In the genomic region with DNA sequence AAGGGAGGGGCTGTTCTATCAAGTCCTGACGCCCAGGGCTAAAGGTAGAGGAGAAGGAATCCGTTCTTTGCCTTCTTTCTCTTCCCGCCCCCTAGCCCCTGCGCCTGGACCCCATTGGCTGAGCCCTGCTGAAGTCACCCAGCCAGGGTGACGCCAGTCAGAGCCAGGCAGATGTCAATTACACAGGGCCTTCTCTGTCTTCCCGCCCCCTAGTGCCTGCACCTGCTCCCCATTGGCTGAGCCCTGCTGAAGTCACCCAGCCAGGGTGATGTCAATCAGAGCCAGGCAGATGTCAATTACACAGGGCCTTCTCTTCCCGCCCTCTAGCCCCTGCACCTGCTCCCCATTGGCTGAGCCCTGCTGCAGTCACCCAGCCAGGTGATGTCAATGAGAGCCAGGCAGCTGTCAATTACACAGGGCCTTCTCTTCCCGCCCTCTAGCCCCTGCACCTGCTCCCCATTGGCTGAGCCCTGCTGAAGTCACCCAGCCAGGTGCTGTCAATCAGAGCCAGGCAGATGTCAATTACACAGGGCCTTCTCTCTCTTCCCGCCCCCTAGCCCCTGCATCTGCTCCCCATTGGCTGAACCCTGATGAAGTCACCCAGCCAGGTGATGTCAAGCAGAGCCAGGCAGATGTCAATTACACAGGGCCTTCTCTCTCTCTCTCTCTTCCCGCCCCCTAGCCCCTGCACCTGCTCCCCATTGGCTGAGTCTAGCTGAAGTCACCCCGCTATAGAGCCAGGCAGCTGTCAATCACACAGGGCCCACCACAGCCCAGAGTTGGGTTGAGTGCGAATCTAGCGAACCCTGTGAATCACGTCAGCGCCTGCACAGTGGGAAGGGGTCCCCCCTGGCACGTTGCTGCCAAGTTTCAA, we compare ENCODE assay signal across 9 cellular contexts. TPM values are rescaled to one million over a fixed set of nuclear protein-coding genes. Genes with fewer than 3 reads are reported as not detected.
DNase-seq lines count a peak whose midpoint lies in the region; ATAC-seq lines count a peak whose summit lies in the region.
"Had no signal": no experiment of that assay in that cellular context is flagged by ENCODE, and none has a peak within 500 bp of the region (broad histone marks: within the 10 kb centered on the region; RNA-seq: fewer than 3 reads in every experiment).

No MANE protein-coding gene starts in this region.

- H3K9me3 Mint-ChIP-seq in activated CD4-positive, alpha-beta T cell treated with anti-CD3 and anti-CD28 coated beads, Interleukin-2, amount 10 ng/mL, durations not matched to agents 24 days and 14 days = no peaks in the 10 kb centered on the region

- intact Hi-C loops in activated CD4-positive, alpha-beta T cell treated with anti-CD3 and anti-CD28 coated beads, Interleukin-2, amount 10 ng/mL, durations not matched to agents 24 days and 14 days (cut with micrococcal nuclease) = loop anchor here (1.0 kb wide), 2 partner anchors 70 to 208 kb away; a partner anchor contains a TSS
- intact Hi-C loops in head of caudate nucleus (cut with DNase I) = no loop called here

- peak overlapping the region; percentile 93 for H3K27ac Mint-ChIP-seq in activated CD4-positive, alpha-beta T cell treated with anti-CD3 and anti-CD28 coated beads, Interleukin-2, amount 10 ng/mL, durations not matched to agents 24 days and 14 days

- ATAC-seq in GM18909 (IDR thresholded peaks at IDR 0.05; ENCODE audit: poor library complexity, unreplicated experiment) (peak; percentile 87), HG03175 (IDR thresholded peaks at IDR 0.05; ENCODE audit: unreplicated experiment) (peak; percentile 83)

- peak overlapping the region; percentile 87 for H3K4me3 Mint-ChIP-seq in activated CD4-positive, alpha-beta T cell treated with anti-CD3 and anti-CD28 coated beads, Interleukin-2, amount 10 ng/mL, durations not matched to agents 24 days and 14 days

- H3K27me3 Mint-ChIP-seq in activated CD4-positive, alpha-beta T cell treated with anti-CD3 and anti-CD28 coated beads, Interleukin-2, amount 10 ng/mL, durations not matched to agents 24 days and 14 days = no peaks in the 10 kb centered on the region

- peaks cover 43% of the 10 kb centered on the region for H3K36me3 Mint-ChIP-seq in activated CD4-positive, alpha-beta T cell treated with anti-CD3 and anti-CD28 coated beads, Interleukin-2, amount 10 ng/mL, durations not matched to agents 24 days and 14 days (ENCODE audit: low read depth)

- peaks cover 30% of the 10 kb centered on the region for H3K4me1 Mint-ChIP-seq in activated CD4-positive, alpha-beta T cell treated with anti-CD3 and anti-CD28 coated beads, Interleukin-2, amount 10 ng/mL, durations not matched to agents 24 days and 14 days

- peak; percentile 94 for DNase-seq in activated CD4-positive, alpha-beta T cell treated with anti-CD3 and anti-CD28 coated beads, Interleukin-2, amount 10 ng/mL, durations not matched to agents 24 days and 14 days
- DNase-seq in head of caudate nucleus (peak in 33 of 42 donors; percentile 8 to 67 (median 34)), NCI-H2107 treated with DMSO at 0.1 percent for 48 hours (lab: John Stamatoyannopoulos, UW; ENCODE audit: unreplicated experiment) (no peak), AG20443 (ENCODE audit: low spot score) (no peak), foreskin melanocyte (no peak)
- DNase-seq in stimulated activated CD4-positive, alpha-beta T cell treated with anti-CD3 and anti-CD28 coated beads, Interleukin-1b, Interleukin-23, amount 100 ng/mL, for 4 hours (ENCODE audit: low read depth in 2 of 2) = peak; percentile 31 to 69

RNA-seq across cellular contexts. Expression of a gene that starts 46.4 kb away (rescaled TPM):
- total RNA-seq in activated CD4-positive, alpha-beta T cell treated with anti-CD3 and anti-CD28 coated beads, Interleukin-2, amount 10 ng/mL, durations not matched to agents 24 days and 14 days = 0.21 TPM in 1 of 2 replicates, not detected in the other
- total RNA-seq: lung microvascular endothelial cell had no signal

Comparison
In these comparisons a context has a peak if more than half of its experiments do, and no peak if none do; other contexts are left out.
1. DNase-seq: peak in activated CD4-positive, alpha-beta T cell treated with anti-CD3 and anti-CD28 coated beads, Interleukin-2, amount 10 ng/mL, durations not matched to agents 24 days and 14 days (single experiment), head of caudate nucleus (33 of 42) and stimulated activated CD4-positive, alpha-beta T cell treated with anti-CD3 and anti-CD28 coated beads, Interleukin-1b, Interleukin-23, amount 100 ng/mL, for 4 hours (2 of 2); none in NCI-H2107 treated with DMSO at 0.1 percent for 48 hours (single experiment), AG20443 (single experiment) and foreskin melanocyte (single experiment).